Comparison of ENCODE assay signal across 19 cellular contexts in genomic region chr4:123930971-123931370, GRCh38.
"Had no signal": no experiment of that assay in that cellular context is flagged by ENCODE, and none has a peak within 500 bp of the region (broad histone marks: within the 10 kb centered on the region; RNA-seq: fewer than 3 reads in every experiment).

No MANE protein-coding gene starts in this region.

- ATAC-seq: left colon; stimulated activated naive B cell treated with anti-CD40 and anti-IgM and Interleukin-4, amounts not matched to agents 10 μg/mL and 1 μg/mL and 100 μg/mL, for 72 hours; T-helper 17 cell; upper lobe of right lung had no signal

- H3K4me1 ChIP-seq: parathyroid adenoma, upper lobe of right lung had no signal

- H3K36me3 ChIP-seq: thoracic aorta, upper lobe of right lung, WERI-Rb-1 had no signal

- DNase-seq: activated CD4-positive, alpha-beta T cell treated with anti-CD3 and anti-CD28 coated beads for 1 hour; activated gamma-delta T cell; caudate nucleus; dorsolateral prefrontal cortex; endodermal cell; erythroblast; left colon; midbrain; stimulated activated naive B cell treated with anti-CD40 and anti-IgM and Interleukin-4, amounts not matched to agents 10 μg/mL and 1 μg/mL and 100 μg/mL, for 72 hours; T-helper 17 cell; upper lobe of right lung; WERI-Rb-1 had no signal

- H3K27me3 ChIP-seq: hepatocyte, upper lobe of right lung had no signal

- FAIRE-seq: astrocyte, colon, islet of Langerhans had no signal

- H3K4me3 ChIP-seq: dorsolateral prefrontal cortex, hepatocyte, lung, thoracic aorta, upper lobe of right lung had no signal

- H3K9me3 ChIP-seq: thoracic aorta, upper lobe of right lung had no signal

- H3K27ac ChIP-seq: dorsolateral prefrontal cortex, hepatocyte, parathyroid adenoma, thoracic aorta, upper lobe of right lung, WERI-Rb-1 had no signal
